24 cellular contexts compared by ENCODE assay signal in the genomic region with DNA sequence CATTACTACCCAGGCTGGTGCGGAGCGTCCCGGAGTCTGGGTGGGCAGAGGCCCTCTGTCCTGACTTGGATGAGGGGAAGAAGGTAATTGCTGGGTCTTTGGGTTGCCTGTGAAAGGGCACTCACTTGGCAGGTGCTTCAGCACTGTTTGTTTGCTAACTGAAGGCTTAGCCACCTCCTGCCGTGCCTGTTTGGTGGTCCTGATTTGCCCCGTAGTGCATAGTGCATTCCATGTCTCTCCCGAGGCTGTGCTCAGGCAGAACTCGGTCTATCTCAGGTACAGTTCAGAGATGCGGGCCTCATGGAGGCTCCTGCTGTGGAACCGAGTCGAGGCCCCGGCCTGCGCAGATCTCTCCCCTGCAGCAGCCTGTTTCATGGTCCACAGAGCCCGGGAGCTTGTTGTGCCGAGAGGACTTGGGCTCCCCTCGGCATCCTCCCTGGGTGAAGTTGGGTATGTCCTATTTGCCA.
DNase-seq lines count a peak whose midpoint lies in the region; ATAC-seq, FAIRE-seq and TF ChIP-seq lines count a peak whose summit lies in the region.
"Had no signal": no experiment of that assay in that cellular context is flagged by ENCODE, and none has a peak within 500 bp of the region (broad histone marks: within the 10 kb centered on the region; RNA-seq: fewer than 3 reads in every experiment).

No MANE protein-coding gene starts in this region.

- H3K14ac ChIP-seq in H1 (ENCODE audit: insufficient read length) = no peak overlapping the region

- 0 out of 2 replicates have a peak, but pooled peaks cover 3% of the 10 kb centered on the region for H3K23me2 ChIP-seq in H1 (ENCODE audit: low read depth, low read length)

- TF ChIP-seq EP300 in H1 (IDR thresholded peaks at IDR 0.05; ENCODE audit: borderline replicate concordance in 1 of 2, low read depth in 2 of 2, low read length in 2 of 2) = no peak

- peaks cover 0 to 7% of the 10 kb centered on the region in 2 experiments for H4K20me1 ChIP-seq in H1 (replicated peaks in 1 of 2; ENCODE audit: control insufficient read depth in 1 of 2, insufficient read depth in 2 of 2, low read length in 2 of 2)

- 0 out of 2 replicates have a peak overlapping the region, but pooled peaks have one; percentile 10 for H2BK5ac ChIP-seq in H1 (ENCODE audit: low read depth, low read length)

- TF ChIP-seq CTCF in H1 (IDR thresholded peaks at IDR 0.05; ENCODE audit: control extremely low read depth in 1 of 3, insufficient read depth in 1 of 3, low read depth in 1 of 3, low read length in 3 of 3) = no peak

- no peak overlapping the region for H4K8ac ChIP-seq in H1 (ENCODE audit: extremely low read depth, insufficient read depth, low read length)

- H2AK5ac ChIP-seq in H1 (ENCODE audit: low read depth, low read length) = no peak overlapping the region

- H3K79me2 ChIP-seq in H1 (ENCODE audit: control insufficient read depth in 1 of 2, insufficient read depth in 2 of 2, low read length in 2 of 2) = no peaks in the 10 kb centered on the region

- ATAC-seq in GM18858 (IDR thresholded peaks at IDR 0.05; ENCODE audit: unreplicated experiment) = no peak
- ATAC-seq: HCT116 had no signal

- no peak overlapping the region for H3K27ac ChIP-seq in H1 (ENCODE audit: low read depth, low read length)
- H3K27ac ChIP-seq: SK-N-MC had no signal

- H3K23ac ChIP-seq in H1 (ENCODE audit: insufficient read length) = no peak overlapping the region

- H3K4ac ChIP-seq in H1 (replicated peaks; ENCODE audit: insufficient read length, low read depth, low read length) = no peak overlapping the region

- H4K5ac ChIP-seq in H1 (ENCODE audit: insufficient read length, low read depth, low read length) = no peak overlapping the region

- CTCF ChIA-PET in H1 (lab: Charles Lee; ENCODE audit: partially characterized antibody) = interaction anchor here (0.6 to 1.1 kb wide), 3 partner anchors 76 to 129 kb away, joined by 3 read pairs; no protein-coding TSS in a partner anchor

- H3K27me3 ChIP-seq in H1 (replicated peaks in 1 of 4; ENCODE audit: control insufficient read depth in 3 of 4, extremely low read depth in 1 of 4, insufficient read depth in 3 of 4, low read length in 3 of 4) = no peaks in the 10 kb centered on the region
- H3K27me3 ChIP-seq: BE2C had no signal

- FAIRE-seq in H1 (lab: Jason Lieb, UNC) (no peak), urothelium cell line (lab: Jason Lieb, UNC) (no peak)
- FAIRE-seq: A204.1, GM19239 had no signal

- 0 out of 2 replicates have a peak overlapping the region, but pooled peaks have one; percentile 14 for H2BK12ac ChIP-seq in H1 (ENCODE audit: low read depth, low read length)

- H2BK20ac ChIP-seq in H1 (ENCODE audit: low read length) = no peak overlapping the region

- H3K56ac ChIP-seq in H1 (replicated peaks; ENCODE audit: insufficient read length, low read depth, low read length) = no peak overlapping the region

- peaks cover 0 to 4% (median under 1%) of the 10 kb centered on the region in 4 experiments; a peak in 3 of 8 replicates for H3K36me3 ChIP-seq in H1 (ENCODE audit: control insufficient read depth in 2 of 4, insufficient read depth in 4 of 4, low read length in 3 of 4)
- H3K36me3 ChIP-seq: BE2C had no signal

- H2AFZ ChIP-seq in H1 (ENCODE audit: low read length) = no peak overlapping the region

- H3K4me2 ChIP-seq in H1 (ENCODE audit: insufficient read depth in 1 of 2, low read depth in 2 of 2, low read length in 2 of 2) = no peak overlapping the region

- TF ChIP-seq RAD21 in H1 (IDR thresholded peaks at IDR 0.05 in 1 of 2, conservative IDR thresholded peaks at IDR 0.05 in 1 of 2; ENCODE audit: low read depth in 2 of 2, low read length in 2 of 2) = no peak

- H3K9me3 ChIP-seq in H1 (ENCODE audit: insufficient read depth in 2 of 2, low read depth in 1 of 2, low read length in 1 of 2) = no peaks in the 10 kb centered on the region
- H3K9me3 ChIP-seq: BE2C had no signal

- no peak overlapping the region for H3K4me3 ChIP-seq in H1 (ENCODE audit: extremely low read depth in 1 of 4, insufficient read depth in 2 of 4, low read depth in 3 of 4, low read length in 4 of 4)
- H3K4me3 ChIP-seq: SK-N-MC had no signal

- WGBS in H1 (ENCODE audit: extremely low coverage in 1 of 2, insufficient coverage in 1 of 2, insufficient read length in 1 of 2, insufficient replicate concordance in 2 of 2, low coverage in 1 of 2, low lambda C conversion rate in 2 of 2, missing lambda C conversion rate in 1 of 2), 2 experiments = 89% methylated on average over 15 of the region's 15 CpGs; no CpG with 5 or more reads in 1 of the 2 experiments

- POLR2A ChIA-PET in H1 (lab: Charles Lee; ENCODE audit: partially characterized antibody) = no interaction called here

- no peak for TF ChIP-seq POLR2A in H1 (IDR thresholded peaks at IDR 0.05; ENCODE audit: control extremely low read depth in 1 of 2, low read depth in 2 of 2, low read length in 2 of 2)

- no peak overlapping the region for H3K9ac ChIP-seq in H1 (replicated peaks in 1 of 4; ENCODE audit: extremely low read depth in 1 of 4, low read depth in 3 of 4, low read length in 3 of 4)

- H3K18ac ChIP-seq in H1 (ENCODE audit: extremely low read depth, low read length) = no peak overlapping the region

- peaks cover 4% of the 10 kb centered on the region for H3K79me1 ChIP-seq in H1 (ENCODE audit: low read depth, low read length)

- H2BK15ac ChIP-seq in H1 (ENCODE audit: low read length) = no peak overlapping the region

- H4K91ac ChIP-seq in H1 (replicated peaks; ENCODE audit: insufficient read length, low read length) = no peak overlapping the region

- peak; percentile 37 for DNase-seq in activated CD8-positive, alpha-beta memory T cell treated with anti-CD3 and anti-CD28 coated beads for 24 hours
- no peak for DNase-seq in activated CD8-positive, alpha-beta memory T cell treated with anti-CD3 and anti-CD28 coated beads, Interleukin-2, amount 50 U/mL, for 48 hours
- DNase-seq in H1 (ENCODE audit: low read depth in 1 of 2, low spot score in 2 of 2) (peak in 1 of 2 experiments; percentile 45), mesenteric fat pad (ENCODE audit: low spot score) (peak; percentile 62), urothelium cell line (ENCODE audit: low spot score) (no peak), NCI-H82 treated with DMSO at 0.1 percent for 48 hours (lab: John Stamatoyannopoulos, UW; ENCODE audit: unreplicated experiment) (no peak)
- DNase-seq: BE2C; CD4-positive, CD25-positive, alpha-beta regulatory T cell; COR-L47; DMS 273 treated with DMSO at 0.1 percent for 48 hours; DND-41; GDM1; NCI-H1105 treated with DMSO at 0.1 percent for 48 hours; NCI-H187; NCI-H2107; NCI-H2227 treated with DMSO at 0.1 percent for 48 hours; NCI-H510A treated with DMSO at 0.1 percent for 48 hours; OCI-M1; SHP77 had no signal

- peaks cover 0 to 6% (median 1%) of the 10 kb centered on the region in 4 experiments; a peak in 3 of 7 replicates for H3K4me1 ChIP-seq in H1 (replicated peaks in 1 of 4; ENCODE audit: control insufficient read depth in 3 of 4, insufficient read depth in 4 of 4, low read length in 3 of 4)
- H3K4me1 ChIP-seq: BE2C had no signal

- H2BK120ac ChIP-seq in H1 (replicated peaks; ENCODE audit: low read depth, low read length) = no peak overlapping the region

TF ChIP-seq in H1, 55 proteins besides CTCF, POLR2A, EP300 and RAD21:
- TF ChIP-seq GABPA (IDR thresholded peaks at IDR 0.05; ENCODE audit: borderline replicate concordance, insufficient read depth, low read length) = no peak
- TF ChIP-seq CBX8 (IDR thresholded peaks at IDR 0.05; ENCODE audit: borderline replicate concordance, low read depth, low read length) = no peak
- TF ChIP-seq SRF (IDR thresholded peaks at IDR 0.05; ENCODE audit: low read depth, low read length) = no peak
- TF ChIP-seq SIX5 (IDR thresholded peaks at IDR 0.05; ENCODE audit: low read depth, low read length) = no peak
- no peak for TF ChIP-seq SIN3A (conservative IDR thresholded peaks at IDR 0.05 in 1 of 2, IDR thresholded peaks at IDR 0.05 in 1 of 2; ENCODE audit: low read depth in 1 of 2, low read length in 2 of 2)
- no peak for TF ChIP-seq RFX5 (IDR thresholded peaks at IDR 0.05; ENCODE audit: borderline replicate concordance, low read depth, low read length)
- TF ChIP-seq TAF7 (optimal IDR thresholded peaks at IDR 0.05; ENCODE audit: borderline replicate concordance, low read depth, low read length) = no peak
- no peak for TF ChIP-seq TBP (IDR thresholded peaks at IDR 0.05; ENCODE audit: low read depth, low read length)
- no peak for TF ChIP-seq HDAC6 (IDR thresholded peaks at IDR 0.05; ENCODE audit: low read depth, low read length)
- TF ChIP-seq SAP30 (IDR thresholded peaks at IDR 0.05; ENCODE audit: insufficient read depth, insufficient replicate concordance, low read length) = no peak
- TF ChIP-seq TAF1 (IDR thresholded peaks at IDR 0.05; ENCODE audit: low read depth, low read length) = no peak
- no peak for TF ChIP-seq RXRA (IDR thresholded peaks at IDR 0.05; ENCODE audit: insufficient read depth, low read depth, low read length)
- no peak for TF ChIP-seq ATF2 (IDR thresholded peaks at IDR 0.05; ENCODE audit: low read length)
- no peak for TF ChIP-seq CHD2 (IDR thresholded peaks at IDR 0.05; ENCODE audit: low read length)
- TF ChIP-seq BCL11A (IDR thresholded peaks at IDR 0.05; ENCODE audit: low read depth in 2 of 2, low read length in 2 of 2) = no peak
- TF ChIP-seq MAFK (IDR thresholded peaks at IDR 0.05; ENCODE audit: low read depth, low read length) = no peak
- TF ChIP-seq FOSL1 (IDR thresholded peaks at IDR 0.05; ENCODE audit: insufficient read depth, low read depth, low read length) = no peak
- TF ChIP-seq ATF3 (IDR thresholded peaks at IDR 0.05; ENCODE audit: insufficient read depth, low read depth, low read length) = no peak

Comparison
In these comparisons a context has a peak if more than half of its experiments do, and no peak if none do; other contexts are left out.
1. DNase-seq: peak in activated CD8-positive, alpha-beta memory T cell treated with anti-CD3 and anti-CD28 coated beads for 24 hours (single experiment) and mesenteric fat pad (single experiment); none in activated CD8-positive, alpha-beta memory T cell treated with anti-CD3 and anti-CD28 coated beads, Interleukin-2, amount 50 U/mL, for 48 hours (single experiment), urothelium cell line (single experiment) and NCI-H82 treated with DMSO at 0.1 percent for 48 hours (single experiment).